8 cellular contexts compared by ENCODE assay signal in genomic region chr22:22156716-22157499, GRCh38.
A peak's percentile ranks its signal among the peaks of the same experiment; 100 is the strongest.
DNase-seq lines count a peak whose midpoint lies in the region; ATAC-seq lines count a peak whose summit lies in the region.

No MANE protein-coding gene starts in this region.

- H2BK15ac ChIP-seq in mesendoderm (replicated peaks; ENCODE audit: low read depth), result no peak overlapping the region

- H3K27me3 ChIP-seq in mesendoderm (ENCODE audit: insufficient read depth, low read length, poor library complexity), result peaks cover 5% of the 10 kb centered on the region

- peaks cover 42% of the 10 kb centered on the region for H3K4me1 Mint-ChIP-seq in stimulated activated memory B cell treated with anti-CD40 and anti-IgM and Interleukin-4, amounts not matched to agents 10 μg/mL and 1 μg/mL and 100 μg/mL, for 72 hours

- no peak overlapping the region for H2BK120ac ChIP-seq in mesendoderm (ENCODE audit: low read depth, low read length)

- no peak overlapping the region for H3K27ac ChIP-seq in mesendoderm (ENCODE audit: low read depth, low read length)

- no peak overlapping the region for H3K4ac ChIP-seq in mesendoderm (ENCODE audit: low read depth, low read length)

- no peak overlapping the region for H3K23ac ChIP-seq in mesendoderm (ENCODE audit: low read length)

- H3K9me3 Mint-ChIP-seq in stimulated activated memory B cell treated with anti-CD40 and anti-IgM and Interleukin-4, amounts not matched to agents 10 μg/mL and 1 μg/mL and 100 μg/mL, for 72 hours, result no peaks in the 10 kb centered on the region

- H3K27me3 Mint-ChIP-seq in stimulated activated memory B cell treated with anti-CD40 and anti-IgM and Interleukin-4, amounts not matched to agents 10 μg/mL and 1 μg/mL and 100 μg/mL, for 72 hours, result no peaks in the 10 kb centered on the region

- no peak overlapping the region for H3K18ac ChIP-seq in mesendoderm (ENCODE audit: low read length)

- no peaks in the 10 kb centered on the region for H3K4me1 ChIP-seq in mesendoderm (ENCODE audit: control insufficient read depth, low read depth, low read length)

- no peak overlapping the region for H3K9ac ChIP-seq in mesendoderm (ENCODE audit: low read length)

- H4K8ac ChIP-seq in mesendoderm (ENCODE audit: low read depth, low read length), result no peak overlapping the region

- no peaks in the 10 kb centered on the region for H3K79me1 ChIP-seq in mesendoderm (ENCODE audit: low read length)

- no peaks in the 10 kb centered on the region for H3K79me2 ChIP-seq in mesendoderm (ENCODE audit: control insufficient read depth, insufficient read depth, low read length)

- H3K27ac Mint-ChIP-seq in stimulated activated memory B cell treated with anti-CD40 and anti-IgM and Interleukin-4, amounts not matched to agents 10 μg/mL and 1 μg/mL and 100 μg/mL, for 72 hours, result peak overlapping the region; percentile 97

- H3K4me3 Mint-ChIP-seq in stimulated activated memory B cell treated with anti-CD40 and anti-IgM and Interleukin-4, amounts not matched to agents 10 μg/mL and 1 μg/mL and 100 μg/mL, for 72 hours, result peak overlapping the region; percentile 55

- H4K5ac ChIP-seq in mesendoderm (ENCODE audit: low read length), result no peak overlapping the region

- H2BK5ac ChIP-seq in mesendoderm (ENCODE audit: low read length), result no peak overlapping the region

- H3K36me3 Mint-ChIP-seq in stimulated activated memory B cell treated with anti-CD40 and anti-IgM and Interleukin-4, amounts not matched to agents 10 μg/mL and 1 μg/mL and 100 μg/mL, for 72 hours, result no peaks in the 10 kb centered on the region

- WGBS in mesendoderm (ENCODE audit: extremely low coverage, insufficient coverage, low lambda C conversion rate), result no CpG with 5 or more reads among the region's 9 CpGs

- H3K4me2 ChIP-seq in mesendoderm (ENCODE audit: low read length), result no peak overlapping the region

- H3K36me3 ChIP-seq in mesendoderm (ENCODE audit: control insufficient read depth, insufficient read depth, low read length), result no peaks in the 10 kb centered on the region

- H3K4me3 ChIP-seq in mesendoderm (ENCODE audit: low read length), result no peak overlapping the region

- H2AK5ac ChIP-seq in mesendoderm (ENCODE audit: low read length), result no peak overlapping the region

- H3K56ac ChIP-seq in mesendoderm (ENCODE audit: low read length), result no peak overlapping the region

- DNase-seq in DMS 273 (lab: John Stamatoyannopoulos, UW; ENCODE audit: unreplicated experiment) (peak; percentile 86), DMS 273 treated with DMSO at 0.1 percent for 48 hours (lab: John Stamatoyannopoulos, UW) (no peak), NCI-H446 (lab: John Stamatoyannopoulos, UW) (peak; percentile 32 to 76), dermis blood vessel endothelial cell (peak; percentile 80), mesendoderm (peak; percentile 82)
- DNase-seq in activated CD4-positive, alpha-beta T cell treated with anti-CD3 and anti-CD28 coated beads for 1 hour, result peak; percentile 26

- peak; percentile 67 for ATAC-seq in HG02970 (IDR thresholded peaks at IDR 0.05; ENCODE audit: low FRiP score, unreplicated experiment)
- peak; percentile 91 for ATAC-seq in stimulated activated memory B cell treated with anti-CD40 and anti-IgM and Interleukin-4, amounts not matched to agents 10 μg/mL and 1 μg/mL and 100 μg/mL, for 72 hours
